1 cellular context compared by ENCODE assay signal in genomic region chr6:109678240-109678639, GRCh38.
TF ChIP-seq lines count a peak whose summit lies in the region.

No MANE protein-coding gene starts in this region.

TF ChIP-seq in H1, 55 proteins besides CTCF, POLR2A, EP300 and RAD21:
- no peak for TF ChIP-seq GABPA (IDR thresholded peaks at IDR 0.05; ENCODE audit: borderline replicate concordance, insufficient read depth, low read length)
- no peak for TF ChIP-seq SAP30 (IDR thresholded peaks at IDR 0.05; ENCODE audit: insufficient read depth, insufficient replicate concordance, low read length)
- TF ChIP-seq SRF (IDR thresholded peaks at IDR 0.05; ENCODE audit: low read depth, low read length) = peak; percentile 71
- no peak for TF ChIP-seq SIRT6 (IDR thresholded peaks at IDR 0.05; ENCODE audit: low read length)
